In the genomic region with DNA sequence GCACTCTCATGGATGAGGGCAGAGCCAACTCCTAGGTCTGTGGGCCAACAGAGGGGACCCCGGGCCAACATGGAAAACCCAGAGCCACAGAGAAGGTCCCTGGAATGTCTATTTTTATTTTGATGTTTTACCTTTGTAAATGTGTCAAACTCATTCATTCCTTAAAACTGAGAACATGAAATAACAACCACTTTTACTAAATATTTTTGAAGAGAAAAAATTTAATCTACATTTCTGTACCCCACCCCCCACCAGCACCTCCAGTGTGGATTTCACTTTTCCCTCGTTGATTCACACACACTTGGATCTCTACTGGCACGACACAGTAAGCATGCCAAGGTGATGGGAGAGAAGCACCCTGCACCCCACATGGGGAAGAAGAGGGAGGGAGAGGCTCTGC, we compare ENCODE assay signal across 8 cellular contexts. TPM values are rescaled to one million over a fixed set of nuclear protein-coding genes. Genes with fewer than 3 reads are reported as not detected.
"Had no signal": no experiment of that assay in that cellular context is flagged by ENCODE, and none has a peak within 500 bp of the region (broad histone marks: within the 10 kb centered on the region; RNA-seq: fewer than 3 reads in every experiment).

No MANE protein-coding gene starts in this region.

- H3K4me3 ChIP-seq: K562 had no signal

- H3K27ac ChIP-seq: HL-60 had no signal

- DNase-seq: IMR-90, KBM-7 had no signal

RNA-seq across cellular contexts. Expression of a gene that starts 6.7 kb away (rescaled TPM):
- total RNA-seq: HepG2, HT-29, HT1080, IMR-90, K562 had no signal
- polyA plus RNA-seq: HepG2, IgD-negative memory B cell, IMR-90, K562 had no signal

RNA-seq across cellular contexts. Expression of a gene that starts 16.4 kb away (rescaled TPM):
- total RNA-seq: HepG2, HT-29, HT1080, IMR-90 had no signal
- polyA plus RNA-seq: HepG2, IMR-90, K562 had no signal

RNA-seq across cellular contexts. Expression of a gene that starts 44.6 kb away (rescaled TPM):
- total RNA-seq: HepG2, HT-29, HT1080, IMR-90 had no signal
- polyA plus RNA-seq: HepG2, IgD-negative memory B cell, IMR-90 had no signal
